18 cellular contexts compared by ENCODE assay signal in the genomic region with DNA sequence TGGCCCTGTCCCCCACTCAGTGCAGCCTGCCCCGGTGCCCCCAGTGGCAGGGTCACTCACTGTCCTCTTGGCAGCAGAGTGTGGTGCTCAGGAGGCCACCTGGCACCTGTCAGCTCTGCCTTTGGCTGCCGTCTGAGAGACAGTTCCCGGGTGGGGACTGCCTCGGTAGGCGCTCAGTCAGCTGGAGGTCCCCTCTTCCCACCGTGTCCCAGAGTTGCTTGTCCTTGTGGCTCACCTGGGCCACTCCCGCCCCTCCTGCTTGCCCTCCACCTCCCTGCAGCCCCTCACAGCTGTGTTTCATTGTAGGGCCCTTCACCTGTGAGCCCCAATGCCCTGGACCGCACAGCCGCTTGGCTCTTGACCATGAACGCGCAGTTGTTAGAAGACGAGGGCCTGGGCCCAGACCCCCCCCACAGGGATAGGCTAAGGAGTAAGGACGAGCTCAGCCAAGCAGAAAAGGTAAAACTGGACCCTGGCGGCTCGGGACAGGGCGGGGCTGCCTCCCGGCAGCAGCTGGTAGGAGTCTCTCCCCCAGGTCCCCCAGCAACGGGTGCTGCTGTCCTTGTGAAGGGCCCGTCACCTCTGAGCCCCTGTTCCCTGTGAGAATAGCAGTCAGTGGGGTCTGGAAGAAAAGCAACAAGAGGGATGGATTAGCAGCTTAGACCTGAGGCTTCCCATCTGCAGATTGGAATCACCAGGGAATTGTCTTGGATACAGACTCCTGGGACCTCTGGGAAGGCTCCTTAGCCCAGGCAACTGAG.
A peak's percentile ranks its signal among the peaks of the same experiment; 100 is the strongest.
DNase-seq lines count a peak whose midpoint lies in the region; ATAC-seq, FAIRE-seq and TF ChIP-seq lines count a peak whose summit lies in the region.
"Had no signal": no experiment of that assay in that cellular context is flagged by ENCODE, and none has a peak within 500 bp of the region (broad histone marks: within the 10 kb centered on the region; RNA-seq: fewer than 3 reads in every experiment).

No MANE protein-coding gene starts in this region.

- DNase-seq in D721Med (ENCODE audit: insufficient read length, low spot score) (peak; percentile 64), caudate nucleus (lab: John Stamatoyannopoulos, UW) (peak in 1 of 61 donors; percentile 30), left lobe of liver (ENCODE audit: low spot score) (peak; percentile 96), substantia nigra (lab: John Stamatoyannopoulos, UW) (peak in 1 of 49 donors; percentile 63), GM20000 (ENCODE audit: low spot score) (no peak), NCI-H1694 (lab: John Stamatoyannopoulos, UW) (no peak)
- DNase-seq: activated CD4-positive, alpha-beta T cell treated with anti-CD3 and anti-CD28 coated beads, Interleukin-2, amount 10 ng/mL, durations not matched to agents 7 days and 5 days; activated naive CD8-positive, alpha-beta T cell treated with anti-CD3 and anti-CD28 coated beads, Interleukin-2, amount 50 U/mL, for 24 hours; central memory CD4-positive, alpha-beta T cell; endodermal cell; GOT3; Karpas-422; natural killer cell; NCI-H1417; NCI-H226; SJCRH30; stimulated activated naive CD8-positive, alpha-beta T cell treated with anti-CD3 and anti-CD28 coated beads, Interleukin-15, amount 100 ng/mL, for 72 hours had no signal

- TF ChIP-seq CTCF in D721Med (IDR thresholded peaks at IDR 0.05; ENCODE audit: insufficient read depth, missing control alignments) (no peak), GM20000 (IDR thresholded peaks at IDR 0.05; ENCODE audit: extremely low read depth, missing control alignments) (no peak)

- H3K27ac ChIP-seq in caudate nucleus (ENCODE audit: low read depth, low read length): peak overlapping the region; percentile 81
- H3K27ac ChIP-seq in substantia nigra (ENCODE audit: low read depth, low read length, poor library complexity, severe bottlenecking): peak overlapping the region; percentile 55
- H3K27ac ChIP-seq: SJCRH30 had no signal

- ATAC-seq in left lobe of liver: no peak
- ATAC-seq in GM18498 (IDR thresholded peaks at IDR 0.05; ENCODE audit: unreplicated experiment): no peak
- ATAC-seq: activated naive CD8-positive, alpha-beta T cell treated with anti-CD3 and anti-CD28 coated beads, Interleukin-2, amount 50 U/mL, for 24 hours; natural killer cell; stimulated activated naive CD8-positive, alpha-beta T cell treated with anti-CD3 and anti-CD28 coated beads, Interleukin-15, amount 100 ng/mL, for 72 hours had no signal

- FAIRE-seq in D721Med (lab: Jason Lieb, UNC): no peak

Comparison
In these comparisons a context has a peak if more than half of its experiments do, and no peak if none do; other contexts are left out.
1. DNase-seq: peak in D721Med (single experiment) and left lobe of liver (single experiment); none in GM20000 (single experiment) and NCI-H1694 (single experiment).